8 cellular contexts compared by ENCODE assay signal in the genomic region with DNA sequence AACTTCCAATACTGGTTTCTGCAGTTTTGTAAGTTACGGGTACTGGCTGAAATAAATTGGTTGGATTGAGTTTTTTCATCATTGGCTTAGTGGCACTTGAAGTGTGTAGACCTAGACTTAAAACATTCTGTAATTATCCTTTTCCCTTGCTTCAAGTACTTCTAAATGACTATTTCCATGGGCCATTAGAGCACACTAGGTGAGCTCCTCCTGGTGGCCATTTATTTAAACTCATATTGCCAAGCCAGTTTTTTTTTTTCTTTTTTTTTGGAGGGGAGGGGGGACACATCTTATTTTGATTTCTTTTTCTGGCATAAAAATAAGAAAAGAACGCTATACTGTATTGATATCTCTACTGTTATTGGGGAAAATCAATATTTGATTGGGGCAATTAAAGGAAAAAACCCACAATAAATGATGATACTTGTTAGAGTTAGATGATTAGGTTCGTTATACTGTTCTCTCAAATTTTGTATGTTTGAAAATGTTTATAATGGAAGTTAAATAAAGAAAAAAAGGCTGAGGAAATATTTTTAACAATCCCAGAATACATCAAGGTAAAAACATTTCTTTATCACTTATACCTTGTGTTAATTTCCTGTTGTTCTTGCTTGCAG.
DNase-seq lines count a peak whose midpoint lies in the region; ATAC-seq, FAIRE-seq and TF ChIP-seq lines count a peak whose summit lies in the region.

No MANE protein-coding gene starts in this region.

- TF ChIP-seq EP300 in GM12878 (IDR thresholded peaks at IDR 0.05; ENCODE audit: borderline replicate concordance in 1 of 2, control insufficient read depth in 1 of 2, low read depth in 2 of 2, low read length in 2 of 2) = no peak

- POLR2A ChIA-PET in GM12878 (lab: Charles Lee) = interaction anchor here (0.7 kb wide), 1 partner anchor 86 kb away, joined by 3 read pairs; no protein-coding TSS in a partner anchor

- H3K36me3 Mint-ChIP-seq in CD4-positive, CD25-positive, alpha-beta regulatory T cell = peaks cover 19% of the 10 kb centered on the region

- H3K4me3 Mint-ChIP-seq in CD4-positive, CD25-positive, alpha-beta regulatory T cell = no peak overlapping the region

- BruUV-seq in GM12878 (replicated peaks; lab: Mats Ljungman, UMichigan) = TSS peak; percentile 18

- H3K9me3 ChIP-seq in CD4-positive, CD25-positive, alpha-beta regulatory T cell (ENCODE audit: control insufficient read depth in 2 of 2, low read length in 2 of 2) = no peaks in the 10 kb centered on the region
- no peaks in the 10 kb centered on the region for H3K9me3 ChIP-seq in GM12878 (replicated peaks; ENCODE audit: control insufficient read depth, insufficient read depth, low read length)

- H3K4me1 Mint-ChIP-seq in CD4-positive, CD25-positive, alpha-beta regulatory T cell = peaks cover 5 to 19% (median 10%) of the 10 kb centered on the region in 4 donors

- TF ChIP-seq CTCF in GM12878 (IDR thresholded peaks at IDR 0.05 in 2 of 3, conservative IDR thresholded peaks at IDR 0.05 in 1 of 3; ENCODE audit: control insufficient read depth in 2 of 3, extremely low read depth in 1 of 3, insufficient read depth in 1 of 3, low read depth in 3 of 3, low read length in 3 of 3) = peak; percentile 57 to 65 (median 58); a peak in 5 of 6 replicates

- no peaks in the 10 kb centered on the region for H3K27me3 Mint-ChIP-seq in CD4-positive, CD25-positive, alpha-beta regulatory T cell

- no peak overlapping the region for H2AFZ ChIP-seq in GM12878 (ENCODE audit: control insufficient read depth, low read depth, low read length)

- H3K4me1 ChIP-seq in CD4-positive, CD25-positive, alpha-beta regulatory T cell (ENCODE audit: control insufficient read depth, insufficient read depth, low read length, poor library complexity, severe bottlenecking) = no peaks in the 10 kb centered on the region
- H3K4me1 ChIP-seq in GM12878 (ENCODE audit: control insufficient read depth, insufficient read depth, low read length) = no peaks in the 10 kb centered on the region

- no peaks in the 10 kb centered on the region for H4K20me1 ChIP-seq in GM12878 (ENCODE audit: control insufficient read depth, insufficient read depth)

- no peaks in the 10 kb centered on the region for H3K9me3 Mint-ChIP-seq in CD4-positive, CD25-positive, alpha-beta regulatory T cell

- peak; percentile 68 for TF ChIP-seq RAD21 in GM12878 (IDR thresholded peaks at IDR 0.05; ENCODE audit: insufficient read depth, low read depth, low read length)

- SMC1A ChIA-PET in GM12878 (lab: Charles Lee; ENCODE audit: uncharacterized antibody, unreplicated experiment) = interaction anchor here (0.6 to 5.6 kb wide), 20 partner anchors 8 to 559 kb away, joined by 3 to 47 read pairs (median 4); partner anchors contain the start of gene PDS5B

- H3K27ac Mint-ChIP-seq in CD4-positive, CD25-positive, alpha-beta regulatory T cell = no peak overlapping the region

- H3K4me2 ChIP-seq in GM12878 (ENCODE audit: control insufficient read depth, insufficient read depth) = no peak overlapping the region

- RAD21 ChIA-PET in GM12878 (lab: Charles Lee; ENCODE audit: unreplicated experiment) = interaction anchor here (0.5 to 5.0 kb wide), 11 partner anchors 10 to 394 kb away, joined by 3 to 30 read pairs (median 6); partner anchors contain the start of gene PDS5B

- intact Hi-C loops in GM12878 (cut with micrococcal nuclease; ENCODE audit: unreplicated experiment) = loop anchor here (1.0 kb wide), 1 partner anchor 83 kb away; the partner anchor contains the start of gene PDS5B

- no peak overlapping the region for H3K9ac ChIP-seq in GM12878 (ENCODE audit: control insufficient read depth, insufficient read depth, low read length)

- peak; percentile 44 to 45 for ATAC-seq in CD4-positive, CD25-positive, alpha-beta regulatory T cell (ENCODE audit: low read depth in 2 of 2)
- ATAC-seq in GM12878 (peak; percentile 78), HG02610 (IDR thresholded peaks at IDR 0.05; ENCODE audit: unreplicated experiment) (no peak), HG03565 (IDR thresholded peaks at IDR 0.05; ENCODE audit: unreplicated experiment) (no peak)

- peaks cover 2% of the 10 kb centered on the region for H3K36me3 ChIP-seq in CD4-positive, CD25-positive, alpha-beta regulatory T cell (ENCODE audit: control insufficient read depth, insufficient read depth, low read length)
- peaks cover 0 to 4% of the 10 kb centered on the region in 2 experiments; a peak in 2 of 4 replicates for H3K36me3 ChIP-seq in GM12878 (ENCODE audit: control insufficient read depth in 2 of 2, insufficient read depth in 2 of 2, low read length in 1 of 2)

- no peak overlapping the region for H3K27ac ChIP-seq in CD4-positive, CD25-positive, alpha-beta regulatory T cell (ENCODE audit: insufficient read depth, low read length, poor library complexity, severe bottlenecking)
- no peak overlapping the region for H3K27ac ChIP-seq in GM12878 (ENCODE audit: control insufficient read depth, insufficient read depth)

- no peaks in the 10 kb centered on the region for H3K27me3 ChIP-seq in CD4-positive, CD25-positive, alpha-beta regulatory T cell (ENCODE audit: control insufficient read depth, insufficient read depth, low read length)
- no peaks in the 10 kb centered on the region for H3K27me3 ChIP-seq in GM12878 (replicated peaks in 1 of 2; ENCODE audit: control insufficient read depth in 2 of 2, insufficient read depth in 2 of 2, low read length in 1 of 2)

- CTCF ChIA-PET in GM12878 (lab: Yijun Ruan, JAX) = interaction anchor here (0.6 to 5.1 kb wide), 44 partner anchors 9 to 1476 kb away, joined by 3 to 54 read pairs (median 4); partner anchors contain the start of gene PDS5B

- peak; percentile 86 for FAIRE-seq in GM12878 (lab: Jason Lieb, UNC)

- TF ChIP-seq POLR2A in GM12878 (IDR thresholded peaks at IDR 0.05; ENCODE audit: low read depth, low read length) = no peak

- WGBS in GM12878 (ENCODE audit: insufficient coverage, insufficient replicate concordance, low lambda C conversion rate, missing lambda C conversion rate) = 67% methylated on average over 3 of the region's 3 CpGs

- in situ Hi-C loops in GM12878 (cut with MboI) = no loop called here

- DNase-seq in CD4-positive, CD25-positive, alpha-beta regulatory T cell = peak in 2 of 3 donors; percentile 47 to 73
- DNase-seq in GM19238 (ENCODE audit: insufficient read length, low spot score) (peak; percentile 6), NCI-H345 (lab: John Stamatoyannopoulos, UW) (peak; percentile 30), GM12878 (ENCODE audit: low read depth, low spot score) (no peak), left kidney (ENCODE audit: low read depth, low spot score) (peak; percentile 72), GOT3 (lab: John Stamatoyannopoulos, UW) (no peak)

- no peaks in the 10 kb centered on the region for H3K79me2 ChIP-seq in GM12878 (ENCODE audit: control insufficient read depth, insufficient read depth, low read length)

- no peak overlapping the region for H3K4me3 ChIP-seq in CD4-positive, CD25-positive, alpha-beta regulatory T cell (ENCODE audit: low read depth, low read length)
- H3K4me3 ChIP-seq in GM12878 = no peak overlapping the region

TF ChIP-seq in GM12878, 131 proteins besides CTCF, POLR2A, EP300 and RAD21 (continues in another document):
- TF ChIP-seq GATAD2B (conservative IDR thresholded peaks at IDR 0.05; ENCODE audit: low read depth) (no peak), TCF12 (IDR thresholded peaks at IDR 0.05; ENCODE audit: low read depth, low read length) (no peak), FOXM1 (IDR thresholded peaks at IDR 0.05; ENCODE audit: low read depth, low read length) (0 out of 2 replicates have a peak, but pooled peaks have one; percentile 32), TARDBP (IDR thresholded peaks at IDR 0.05; ENCODE audit: borderline replicate concordance) (no peak), SIN3A (IDR thresholded peaks at IDR 0.05; ENCODE audit: low read depth, low read length) (no peak), ZNF274 (IDR thresholded peaks at IDR 0.05; ENCODE audit: insufficient read depth, insufficient read length) (no peak), MYC (IDR thresholded peaks at IDR 0.05; ENCODE audit: insufficient read depth, insufficient read length, insufficient replicate concordance, low read length, severe bottlenecking) (no peak), ZNF384 (IDR thresholded peaks at IDR 0.05; ENCODE audit: borderline replicate concordance, low read depth, low read length) (peak; percentile 94), NRF1 (conservative IDR thresholded peaks at IDR 0.05; ENCODE audit: low read depth, low read length) (no peak)
- TF ChIP-seq, protein P1, sequence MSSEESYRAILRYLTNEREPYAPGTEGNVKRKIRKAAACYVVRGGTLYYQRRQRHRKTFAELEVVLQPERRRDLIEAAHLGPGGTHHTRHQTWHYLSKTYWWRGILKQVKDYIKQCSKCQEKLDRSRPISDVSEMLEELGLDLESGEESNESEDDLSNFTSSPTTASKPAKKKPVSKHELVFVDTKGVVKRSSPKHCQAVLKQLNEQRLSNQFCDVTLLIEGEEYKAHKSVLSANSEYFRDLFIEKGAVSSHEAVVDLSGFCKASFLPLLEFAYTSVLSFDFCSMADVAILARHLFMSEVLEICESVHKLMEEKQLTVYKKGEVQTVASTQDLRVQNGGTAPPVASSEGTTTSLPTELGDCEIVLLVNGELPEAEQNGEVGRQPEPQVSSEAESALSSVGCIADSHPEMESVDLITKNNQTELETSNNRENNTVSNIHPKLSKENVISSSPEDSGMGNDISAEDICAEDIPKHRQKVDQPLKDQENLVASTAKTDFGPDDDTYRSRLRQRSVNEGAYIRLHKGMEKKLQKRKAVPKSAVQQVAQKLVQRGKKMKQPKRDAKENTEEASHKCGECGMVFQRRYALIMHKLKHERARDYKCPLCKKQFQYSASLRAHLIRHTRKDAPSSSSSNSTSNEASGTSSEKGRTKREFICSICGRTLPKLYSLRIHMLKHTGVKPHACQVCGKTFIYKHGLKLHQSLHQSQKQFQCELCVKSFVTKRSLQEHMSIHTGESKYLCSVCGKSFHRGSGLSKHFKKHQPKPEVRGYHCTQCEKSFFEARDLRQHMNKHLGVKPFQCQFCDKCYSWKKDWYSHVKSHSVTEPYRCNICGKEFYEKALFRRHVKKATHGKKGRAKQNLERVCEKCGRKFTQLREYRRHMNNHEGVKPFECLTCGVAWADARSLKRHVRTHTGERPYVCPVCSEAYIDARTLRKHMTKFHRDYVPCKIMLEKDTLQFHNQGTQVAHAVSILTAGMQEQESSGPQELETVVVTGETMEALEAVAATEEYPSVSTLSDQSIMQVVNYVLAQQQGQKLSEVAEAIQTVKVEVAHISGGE (CRISPR knock-in tag; IDR thresholded peaks at IDR 0.05) = no peak

Comparison
In these comparisons a context has a peak if more than half of its experiments do, and no peak if none do; other contexts are left out.
1. ATAC-seq: peak in CD4-positive, CD25-positive, alpha-beta regulatory T cell (2 of 2) and GM12878 (single experiment); none in HG02610 (single experiment) and HG03565 (single experiment).
2. DNase-seq: peak in CD4-positive, CD25-positive, alpha-beta regulatory T cell (2 of 3), GM19238 (single experiment), NCI-H345 (single experiment) and left kidney (single experiment); none in GM12878 (single experiment) and GOT3 (single experiment).